In the genomic region with DNA sequence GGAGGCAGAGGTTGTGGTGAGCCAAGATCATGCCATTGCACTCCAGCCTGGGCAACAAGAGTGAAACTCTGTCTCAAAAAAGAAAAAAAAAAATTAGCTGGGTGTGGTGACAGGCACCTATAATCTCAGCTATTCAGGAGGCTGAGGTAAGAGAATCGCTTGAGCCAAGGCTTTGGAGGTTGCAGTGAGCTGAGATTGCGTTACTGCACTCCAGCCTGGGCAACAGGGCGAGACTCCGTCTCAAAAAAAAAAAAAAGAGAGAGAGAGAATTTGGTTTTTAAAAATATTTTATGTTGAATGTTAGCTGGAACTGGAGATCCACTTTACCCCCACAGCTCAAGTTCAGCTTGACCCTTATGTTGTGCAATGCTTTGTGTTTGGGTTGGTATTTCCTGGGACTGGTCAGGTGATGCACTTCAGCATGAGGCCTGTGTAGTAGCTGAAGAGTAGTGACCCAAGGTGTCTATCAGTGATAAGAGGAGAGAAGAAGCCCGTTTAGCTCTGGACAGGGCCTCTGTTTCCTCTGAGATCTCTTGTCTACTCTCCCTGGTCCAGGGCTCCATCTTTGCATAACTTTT, we compare ENCODE assay signal across 1 cellular context.
TF ChIP-seq lines count a peak whose summit lies in the region.

No MANE protein-coding gene starts in this region.

TF ChIP-seq in HepG2, 621 proteins besides CTCF, POLR2A, EP300 and RAD21 (continued from another document and continues in another):
- TF ChIP-seq, protein P1, sequence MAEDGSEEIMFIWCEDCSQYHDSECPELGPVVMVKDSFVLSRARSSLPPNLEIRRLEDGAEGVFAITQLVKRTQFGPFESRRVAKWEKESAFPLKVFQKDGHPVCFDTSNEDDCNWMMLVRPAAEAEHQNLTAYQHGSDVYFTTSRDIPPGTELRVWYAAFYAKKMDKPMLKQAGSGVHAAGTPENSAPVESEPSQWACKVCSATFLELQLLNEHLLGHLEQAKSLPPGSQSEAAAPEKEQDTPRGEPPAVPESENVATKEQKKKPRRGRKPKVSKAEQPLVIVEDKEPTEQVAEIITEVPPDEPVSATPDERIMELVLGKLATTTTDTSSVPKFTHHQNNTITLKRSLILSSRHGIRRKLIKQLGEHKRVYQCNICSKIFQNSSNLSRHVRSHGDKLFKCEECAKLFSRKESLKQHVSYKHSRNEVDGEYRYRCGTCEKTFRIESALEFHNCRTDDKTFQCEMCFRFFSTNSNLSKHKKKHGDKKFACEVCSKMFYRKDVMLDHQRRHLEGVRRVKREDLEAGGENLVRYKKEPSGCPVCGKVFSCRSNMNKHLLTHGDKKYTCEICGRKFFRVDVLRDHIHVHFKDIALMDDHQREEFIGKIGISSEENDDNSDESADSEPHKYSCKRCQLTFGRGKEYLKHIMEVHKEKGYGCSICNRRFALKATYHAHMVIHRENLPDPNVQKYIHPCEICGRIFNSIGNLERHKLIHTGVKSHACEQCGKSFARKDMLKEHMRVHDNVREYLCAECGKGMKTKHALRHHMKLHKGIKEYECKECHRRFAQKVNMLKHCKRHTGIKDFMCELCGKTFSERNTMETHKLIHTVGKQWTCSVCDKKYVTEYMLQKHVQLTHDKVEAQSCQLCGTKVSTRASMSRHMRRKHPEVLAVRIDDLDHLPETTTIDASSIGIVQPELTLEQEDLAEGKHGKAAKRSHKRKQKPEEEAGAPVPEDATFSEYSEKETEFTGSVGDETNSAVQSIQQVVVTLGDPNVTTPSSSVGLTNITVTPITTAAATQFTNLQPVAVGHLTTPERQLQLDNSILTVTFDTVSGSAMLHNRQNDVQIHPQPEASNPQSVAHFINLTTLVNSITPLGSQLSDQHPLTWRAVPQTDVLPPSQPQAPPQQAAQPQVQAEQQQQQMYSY (CRISPR knock-in tag; IDR thresholded peaks at IDR 0.05): no peak
- TF ChIP-seq FOXK2 (IDR thresholded peaks at IDR 0.05): no peak
- TF ChIP-seq, protein P2, sequence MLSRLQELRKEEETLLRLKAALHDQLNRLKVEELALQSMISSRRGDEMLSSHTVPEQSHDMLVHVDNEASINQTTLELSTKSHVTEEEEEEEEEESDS (CRISPR knock-in tag; IDR thresholded peaks at IDR 0.05; ENCODE audit: borderline replicate concordance): no peak
- TF ChIP-seq, protein P3, sequence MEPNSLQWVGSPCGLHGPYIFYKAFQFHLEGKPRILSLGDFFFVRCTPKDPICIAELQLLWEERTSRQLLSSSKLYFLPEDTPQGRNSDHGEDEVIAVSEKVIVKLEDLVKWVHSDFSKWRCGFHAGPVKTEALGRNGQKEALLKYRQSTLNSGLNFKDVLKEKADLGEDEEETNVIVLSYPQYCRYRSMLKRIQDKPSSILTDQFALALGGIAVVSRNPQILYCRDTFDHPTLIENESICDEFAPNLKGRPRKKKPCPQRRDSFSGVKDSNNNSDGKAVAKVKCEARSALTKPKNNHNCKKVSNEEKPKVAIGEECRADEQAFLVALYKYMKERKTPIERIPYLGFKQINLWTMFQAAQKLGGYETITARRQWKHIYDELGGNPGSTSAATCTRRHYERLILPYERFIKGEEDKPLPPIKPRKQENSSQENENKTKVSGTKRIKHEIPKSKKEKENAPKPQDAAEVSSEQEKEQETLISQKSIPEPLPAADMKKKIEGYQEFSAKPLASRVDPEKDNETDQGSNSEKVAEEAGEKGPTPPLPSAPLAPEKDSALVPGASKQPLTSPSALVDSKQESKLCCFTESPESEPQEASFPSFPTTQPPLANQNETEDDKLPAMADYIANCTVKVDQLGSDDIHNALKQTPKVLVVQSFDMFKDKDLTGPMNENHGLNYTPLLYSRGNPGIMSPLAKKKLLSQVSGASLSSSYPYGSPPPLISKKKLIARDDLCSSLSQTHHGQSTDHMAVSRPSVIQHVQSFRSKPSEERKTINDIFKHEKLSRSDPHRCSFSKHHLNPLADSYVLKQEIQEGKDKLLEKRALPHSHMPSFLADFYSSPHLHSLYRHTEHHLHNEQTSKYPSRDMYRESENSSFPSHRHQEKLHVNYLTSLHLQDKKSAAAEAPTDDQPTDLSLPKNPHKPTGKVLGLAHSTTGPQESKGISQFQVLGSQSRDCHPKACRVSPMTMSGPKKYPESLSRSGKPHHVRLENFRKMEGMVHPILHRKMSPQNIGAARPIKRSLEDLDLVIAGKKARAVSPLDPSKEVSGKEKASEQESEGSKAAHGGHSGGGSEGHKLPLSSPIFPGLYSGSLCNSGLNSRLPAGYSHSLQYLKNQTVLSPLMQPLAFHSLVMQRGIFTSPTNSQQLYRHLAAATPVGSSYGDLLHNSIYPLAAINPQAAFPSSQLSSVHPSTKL (CRISPR knock-in tag; IDR thresholded peaks at IDR 0.05): peak; percentile 85
- TF ChIP-seq ZMYM3 (CRISPR knock-in tag; IDR thresholded peaks at IDR 0.05): no peak
- no peak for TF ChIP-seq NONO (IDR thresholded peaks at IDR 0.05)
- TF ChIP-seq NONO (CRISPR knock-in tag; conservative IDR thresholded peaks at IDR 0.05): 0 out of 2 replicates have a peak, but pooled peaks have one; percentile 31
- TF ChIP-seq, protein P4, sequence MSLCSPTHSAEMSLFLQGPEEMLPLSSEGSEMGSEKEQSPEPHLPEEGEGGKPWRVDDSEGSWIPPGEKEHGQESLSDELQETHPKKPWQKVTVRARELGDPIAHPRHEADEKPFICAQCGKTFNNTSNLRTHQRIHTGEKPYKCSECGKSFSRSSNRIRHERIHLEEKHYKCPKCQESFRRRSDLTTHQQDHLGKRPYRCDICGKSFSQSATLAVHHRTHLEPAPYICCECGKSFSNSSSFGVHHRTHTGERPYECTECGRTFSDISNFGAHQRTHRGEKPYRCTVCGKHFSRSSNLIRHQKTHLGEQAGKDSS (CRISPR knock-in tag; IDR thresholded peaks at IDR 0.05; ENCODE audit: borderline replicate concordance, low read depth): no peak
- peak; percentile 61; the same call in 1 of the 2 replicates for TF ChIP-seq ELF3 (CRISPR knock-in tag; IDR thresholded peaks at IDR 0.05)
- TF ChIP-seq, protein P5, sequence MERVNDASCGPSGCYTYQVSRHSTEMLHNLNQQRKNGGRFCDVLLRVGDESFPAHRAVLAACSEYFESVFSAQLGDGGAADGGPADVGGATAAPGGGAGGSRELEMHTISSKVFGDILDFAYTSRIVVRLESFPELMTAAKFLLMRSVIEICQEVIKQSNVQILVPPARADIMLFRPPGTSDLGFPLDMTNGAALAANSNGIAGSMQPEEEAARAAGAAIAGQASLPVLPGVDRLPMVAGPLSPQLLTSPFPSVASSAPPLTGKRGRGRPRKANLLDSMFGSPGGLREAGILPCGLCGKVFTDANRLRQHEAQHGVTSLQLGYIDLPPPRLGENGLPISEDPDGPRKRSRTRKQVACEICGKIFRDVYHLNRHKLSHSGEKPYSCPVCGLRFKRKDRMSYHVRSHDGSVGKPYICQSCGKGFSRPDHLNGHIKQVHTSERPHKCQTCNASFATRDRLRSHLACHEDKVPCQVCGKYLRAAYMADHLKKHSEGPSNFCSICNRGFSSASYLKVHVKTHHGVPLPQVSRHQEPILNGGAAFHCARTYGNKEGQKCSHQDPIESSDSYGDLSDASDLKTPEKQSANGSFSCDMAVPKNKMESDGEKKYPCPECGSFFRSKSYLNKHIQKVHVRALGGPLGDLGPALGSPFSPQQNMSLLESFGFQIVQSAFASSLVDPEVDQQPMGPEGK (CRISPR knock-in tag; IDR thresholded peaks at IDR 0.05): peak; percentile 53
- TF ChIP-seq KDM1A (CRISPR knock-in tag; IDR thresholded peaks at IDR 0.05): 0 out of 2 replicates have a peak, but pooled peaks have one; percentile 51
- peak; percentile 52; the same call in 1 of the 2 replicates for TF ChIP-seq FOXA3 (CRISPR knock-in tag; IDR thresholded peaks at IDR 0.05)
- TF ChIP-seq, protein P6, sequence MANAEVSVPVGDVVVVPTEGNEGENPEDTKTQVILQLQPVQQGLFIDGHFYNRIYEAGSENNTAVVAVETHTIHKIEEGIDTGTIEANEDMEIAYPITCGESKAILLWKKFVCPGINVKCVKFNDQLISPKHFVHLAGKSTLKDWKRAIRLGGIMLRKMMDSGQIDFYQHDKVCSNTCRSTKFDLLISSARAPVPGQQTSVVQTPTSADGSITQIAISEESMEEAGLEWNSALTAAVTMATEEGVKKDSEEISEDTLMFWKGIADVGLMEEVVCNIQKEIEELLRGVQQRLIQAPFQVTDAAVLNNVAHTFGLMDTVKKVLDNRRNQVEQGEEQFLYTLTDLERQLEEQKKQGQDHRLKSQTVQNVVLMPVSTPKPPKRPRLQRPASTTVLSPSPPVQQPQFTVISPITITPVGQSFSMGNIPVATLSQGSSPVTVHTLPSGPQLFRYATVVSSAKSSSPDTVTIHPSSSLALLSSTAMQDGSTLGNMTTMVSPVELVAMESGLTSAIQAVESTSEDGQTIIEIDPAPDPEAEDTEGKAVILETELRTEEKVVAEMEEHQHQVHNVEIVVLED (CRISPR knock-in tag; IDR thresholded peaks at IDR 0.05; ENCODE audit: borderline replicate concordance): no peak
- TF ChIP-seq, protein P7, sequence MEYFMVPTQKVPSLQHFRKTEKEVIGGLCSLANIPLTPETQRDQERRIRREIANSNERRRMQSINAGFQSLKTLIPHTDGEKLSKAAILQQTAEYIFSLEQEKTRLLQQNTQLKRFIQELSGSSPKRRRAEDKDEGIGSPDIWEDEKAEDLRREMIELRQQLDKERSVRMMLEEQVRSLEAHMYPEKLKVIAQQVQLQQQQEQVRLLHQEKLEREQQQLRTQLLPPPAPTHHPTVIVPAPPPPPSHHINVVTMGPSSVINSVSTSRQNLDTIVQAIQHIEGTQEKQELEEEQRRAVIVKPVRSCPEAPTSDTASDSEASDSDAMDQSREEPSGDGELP (IDR thresholded peaks at IDR 0.05; ENCODE audit: borderline replicate concordance, low read depth): peak; percentile 37; the same call in 1 of the 2 replicates
- TF ChIP-seq, protein P8, sequence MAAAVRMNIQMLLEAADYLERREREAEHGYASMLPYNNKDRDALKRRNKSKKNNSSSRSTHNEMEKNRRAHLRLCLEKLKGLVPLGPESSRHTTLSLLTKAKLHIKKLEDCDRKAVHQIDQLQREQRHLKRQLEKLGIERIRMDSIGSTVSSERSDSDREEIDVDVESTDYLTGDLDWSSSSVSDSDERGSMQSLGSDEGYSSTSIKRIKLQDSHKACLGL (CRISPR knock-in tag; IDR thresholded peaks at IDR 0.05): no peak
- TF ChIP-seq MLLT10 (CRISPR knock-in tag; IDR thresholded peaks at IDR 0.05): no peak
- TF ChIP-seq, protein P9, sequence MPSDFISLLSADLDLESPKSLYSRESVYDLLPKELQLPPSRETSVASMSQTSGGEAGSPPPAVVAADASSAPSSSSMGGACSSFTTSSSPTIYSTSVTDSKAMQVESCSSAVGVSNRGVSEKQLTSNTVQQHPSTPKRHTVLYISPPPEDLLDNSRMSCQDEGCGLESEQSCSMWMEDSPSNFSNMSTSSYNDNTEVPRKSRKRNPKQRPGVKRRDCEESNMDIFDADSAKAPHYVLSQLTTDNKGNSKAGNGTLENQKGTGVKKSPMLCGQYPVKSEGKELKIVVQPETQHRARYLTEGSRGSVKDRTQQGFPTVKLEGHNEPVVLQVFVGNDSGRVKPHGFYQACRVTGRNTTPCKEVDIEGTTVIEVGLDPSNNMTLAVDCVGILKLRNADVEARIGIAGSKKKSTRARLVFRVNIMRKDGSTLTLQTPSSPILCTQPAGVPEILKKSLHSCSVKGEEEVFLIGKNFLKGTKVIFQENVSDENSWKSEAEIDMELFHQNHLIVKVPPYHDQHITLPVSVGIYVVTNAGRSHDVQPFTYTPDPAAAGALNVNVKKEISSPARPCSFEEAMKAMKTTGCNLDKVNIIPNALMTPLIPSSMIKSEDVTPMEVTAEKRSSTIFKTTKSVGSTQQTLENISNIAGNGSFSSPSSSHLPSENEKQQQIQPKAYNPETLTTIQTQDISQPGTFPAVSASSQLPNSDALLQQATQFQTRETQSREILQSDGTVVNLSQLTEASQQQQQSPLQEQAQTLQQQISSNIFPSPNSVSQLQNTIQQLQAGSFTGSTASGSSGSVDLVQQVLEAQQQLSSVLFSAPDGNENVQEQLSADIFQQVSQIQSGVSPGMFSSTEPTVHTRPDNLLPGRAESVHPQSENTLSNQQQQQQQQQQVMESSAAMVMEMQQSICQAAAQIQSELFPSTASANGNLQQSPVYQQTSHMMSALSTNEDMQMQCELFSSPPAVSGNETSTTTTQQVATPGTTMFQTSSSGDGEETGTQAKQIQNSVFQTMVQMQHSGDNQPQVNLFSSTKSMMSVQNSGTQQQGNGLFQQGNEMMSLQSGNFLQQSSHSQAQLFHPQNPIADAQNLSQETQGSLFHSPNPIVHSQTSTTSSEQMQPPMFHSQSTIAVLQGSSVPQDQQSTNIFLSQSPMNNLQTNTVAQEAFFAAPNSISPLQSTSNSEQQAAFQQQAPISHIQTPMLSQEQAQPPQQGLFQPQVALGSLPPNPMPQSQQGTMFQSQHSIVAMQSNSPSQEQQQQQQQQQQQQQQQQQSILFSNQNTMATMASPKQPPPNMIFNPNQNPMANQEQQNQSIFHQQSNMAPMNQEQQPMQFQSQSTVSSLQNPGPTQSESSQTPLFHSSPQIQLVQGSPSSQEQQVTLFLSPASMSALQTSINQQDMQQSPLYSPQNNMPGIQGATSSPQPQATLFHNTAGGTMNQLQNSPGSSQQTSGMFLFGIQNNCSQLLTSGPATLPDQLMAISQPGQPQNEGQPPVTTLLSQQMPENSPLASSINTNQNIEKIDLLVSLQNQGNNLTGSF (CRISPR knock-in tag; IDR thresholded peaks at IDR 0.05): no peak
- 0 out of 2 replicates have a peak, but pooled peaks have one; percentile 45 for TF ChIP-seq ZNF792 (CRISPR knock-in tag; IDR thresholded peaks at IDR 0.05)
- no peak for TF ChIP-seq RFX5 (IDR thresholded peaks at IDR 0.05; ENCODE audit: low read depth, low read length)
- TF ChIP-seq, protein P10, sequence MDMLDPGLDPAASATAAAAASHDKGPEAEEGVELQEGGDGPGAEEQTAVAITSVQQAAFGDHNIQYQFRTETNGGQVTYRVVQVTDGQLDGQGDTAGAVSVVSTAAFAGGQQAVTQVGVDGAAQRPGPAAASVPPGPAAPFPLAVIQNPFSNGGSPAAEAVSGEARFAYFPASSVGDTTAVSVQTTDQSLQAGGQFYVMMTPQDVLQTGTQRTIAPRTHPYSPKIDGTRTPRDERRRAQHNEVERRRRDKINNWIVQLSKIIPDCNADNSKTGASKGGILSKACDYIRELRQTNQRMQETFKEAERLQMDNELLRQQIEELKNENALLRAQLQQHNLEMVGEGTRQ (IDR thresholded peaks at IDR 0.05; ENCODE audit: low read depth, low read length): peak; percentile 76
- TF ChIP-seq, protein P10 (CRISPR knock-in tag; IDR thresholded peaks at IDR 0.05; ENCODE audit: borderline replicate concordance): peak; percentile 82; the same call in 1 of the 2 replicates
- TF ChIP-seq, protein P11, sequence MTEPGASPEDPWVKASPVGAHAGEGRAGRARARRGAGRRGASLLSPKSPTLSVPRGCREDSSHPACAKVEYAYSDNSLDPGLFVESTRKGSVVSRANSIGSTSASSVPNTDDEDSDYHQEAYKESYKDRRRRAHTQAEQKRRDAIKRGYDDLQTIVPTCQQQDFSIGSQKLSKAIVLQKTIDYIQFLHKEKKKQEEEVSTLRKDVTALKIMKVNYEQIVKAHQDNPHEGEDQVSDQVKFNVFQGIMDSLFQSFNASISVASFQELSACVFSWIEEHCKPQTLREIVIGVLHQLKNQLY (CRISPR knock-in tag; IDR thresholded peaks at IDR 0.05): 0 out of 2 replicates have a peak, but pooled peaks have one; percentile 40
- TF ChIP-seq CENPX (CRISPR knock-in tag; IDR thresholded peaks at IDR 0.05): no peak
- TF ChIP-seq RFX1 (IDR thresholded peaks at IDR 0.05): no peak
